ENCODE assay signal across 8 cellular contexts in the genomic region with DNA sequence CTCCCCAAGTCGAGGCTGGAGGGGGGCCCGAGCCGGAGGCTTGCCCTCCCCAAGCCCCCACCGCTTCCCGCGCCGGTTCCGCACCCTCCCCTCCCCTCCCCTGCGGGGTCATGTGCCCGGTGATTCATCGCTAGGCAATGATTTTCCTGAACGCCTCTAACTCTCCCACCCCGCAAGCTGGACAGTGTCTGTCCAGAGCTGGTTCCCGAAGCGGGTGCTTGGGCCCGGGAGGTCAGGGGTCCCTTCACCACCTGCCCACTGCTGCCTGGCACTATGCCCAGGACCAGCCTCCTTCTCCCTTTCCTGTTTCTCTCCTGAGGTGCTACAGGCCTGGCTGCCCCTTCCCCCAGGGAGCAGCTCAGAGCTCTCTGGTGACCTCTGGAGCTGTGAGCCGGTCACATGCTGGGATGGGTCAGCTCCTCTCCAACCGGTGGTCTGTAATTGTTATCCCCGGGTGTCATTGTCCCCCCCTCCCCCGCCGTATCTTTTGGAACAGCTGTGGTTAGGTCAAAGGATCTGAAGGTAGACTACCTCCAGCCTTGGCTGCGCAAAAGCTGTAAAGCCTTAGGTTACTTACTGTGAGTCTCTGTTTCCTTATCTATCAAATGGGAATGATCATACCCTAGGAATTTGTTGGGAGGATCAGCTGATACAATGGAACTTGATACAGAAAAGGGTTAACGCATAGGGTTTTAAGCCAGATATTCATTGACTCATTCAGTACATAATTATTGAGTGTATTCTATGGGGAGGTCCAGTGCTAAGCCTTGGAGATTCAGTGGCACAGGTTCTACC. TPM values are rescaled to one million over a fixed set of nuclear protein-coding genes. Genes with fewer than 3 reads are reported as not detected.
DNase-seq lines count a peak whose midpoint lies in the region; ATAC-seq and TF ChIP-seq lines count a peak whose summit lies in the region.

No MANE protein-coding gene starts in this region.

- no peaks in the 10 kb centered on the region for H3K9me3 ChIP-seq in gastrocnemius medialis

- H3K27ac ChIP-seq in VCaP (peak overlapping the region; percentile 85), gastrocnemius medialis (peak overlapping the region; percentile 88 to 95 (median 92))

- TF ChIP-seq POLR2A in gastrocnemius medialis (IDR thresholded peaks at IDR 0.05), result no peak

- peaks cover 15 to 20% of the 10 kb centered on the region in 2 donors for H3K4me1 ChIP-seq in gastrocnemius medialis

- peak overlapping the region; percentile 83 to 95 (median 90) for H3K4me3 ChIP-seq in gastrocnemius medialis

- peak; percentile 2 to 5 for DNase-seq in stimulated activated CD4-positive, alpha-beta T cell treated with anti-CD3 and anti-CD28 coated beads, Interleukin-12 subunit alpha, Interleukin-12 subunit beta, amount 100 ng/mL, for 24 hours (ENCODE audit: low read depth in 2 of 2)
- DNase-seq in stimulated activated CD4-positive, alpha-beta T cell treated with anti-CD3 and anti-CD28 coated beads, Interleukin-1b, Interleukin-23, amount 100 ng/mL, for 48 hours, result no peak
- DNase-seq in LHCN-M2 (ENCODE audit: low read depth) (peak; percentile 75), iPS-NIHi7 (ENCODE audit: extremely low spot score) (peak; percentile 68), gastrocnemius medialis (peak; percentile 66 to 79)
- DNase-seq in central memory CD4-positive, alpha-beta T cell, result peak; percentile 20

- TF ChIP-seq CTCF in VCaP (conservative IDR thresholded peaks at IDR 0.05), result no peak; the same call in 1 of the 2 replicates
- TF ChIP-seq CTCF in gastrocnemius medialis (IDR thresholded peaks at IDR 0.05 in 4 of 5, conservative IDR thresholded peaks at IDR 0.05 in 1 of 5), result no peak

- H3K27me3 ChIP-seq in gastrocnemius medialis, result no peaks in the 10 kb centered on the region

- intact Hi-C loops in gastrocnemius medialis (cut with DNase I; ENCODE audit: low total_unique reads), result loop anchor here (1.0 to 5.0 kb wide), 4 partner anchors 55 to 204 kb away; partner anchors contain the start of genes MRPL16 and PATL1

- peak; percentile 70 to 77 for ATAC-seq in gastrocnemius medialis
- ATAC-seq in HG02885 (IDR thresholded peaks at IDR 0.05; ENCODE audit: poor library complexity, unreplicated experiment), result no peak

- in situ Hi-C loops in gastrocnemius medialis (cut with MboI; ENCODE audit: low sequenced_read_pairs in 4 of 4), result loop anchor here in 1 of 4 donors (5.0 kb wide), 1 partner anchor 46 kb away; no protein-coding TSS in a partner anchor

- H3K36me3 ChIP-seq in gastrocnemius medialis, result no peaks in the 10 kb centered on the region

RNA-seq across cellular contexts. Expression of gene STX3, which starts 0.7 kb away (rescaled TPM):
- total RNA-seq in LHCN-M2 (2014; rRNA removed) (11.9 and 16.9 TPM in 2 replicates), gastrocnemius medialis (10 to 100 TPM in 2 of 4 donors, 1 to 10 TPM in 2; 8.3 to 23.4 (median 15.8) TPM)
- polyA plus RNA-seq in LHCN-M2 (2012), result 11.6 TPM

RNA-seq across cellular contexts. Expression of gene OR10V1, which starts 42.3 kb away (rescaled TPM):
- total RNA-seq in LHCN-M2 (2014; rRNA removed), result not detected in 2 replicates
- not detected for polyA plus RNA-seq in LHCN-M2 (2012)
- total RNA-seq in gastrocnemius medialis, result not detected

RNA-seq across cellular contexts. Expression of gene MRPL16, which starts 54.7 kb away (rescaled TPM):
- 39.6 and 48.0 TPM in 2 replicates for total RNA-seq in LHCN-M2 (2014; rRNA removed)
- 47.2 TPM for polyA plus RNA-seq in LHCN-M2 (2012)
- total RNA-seq in gastrocnemius medialis, result 10 to 100 TPM; 33.7 to 78.2 (median 38.3) TPM
